8 cellular contexts compared by ENCODE assay signal in the genomic region with DNA sequence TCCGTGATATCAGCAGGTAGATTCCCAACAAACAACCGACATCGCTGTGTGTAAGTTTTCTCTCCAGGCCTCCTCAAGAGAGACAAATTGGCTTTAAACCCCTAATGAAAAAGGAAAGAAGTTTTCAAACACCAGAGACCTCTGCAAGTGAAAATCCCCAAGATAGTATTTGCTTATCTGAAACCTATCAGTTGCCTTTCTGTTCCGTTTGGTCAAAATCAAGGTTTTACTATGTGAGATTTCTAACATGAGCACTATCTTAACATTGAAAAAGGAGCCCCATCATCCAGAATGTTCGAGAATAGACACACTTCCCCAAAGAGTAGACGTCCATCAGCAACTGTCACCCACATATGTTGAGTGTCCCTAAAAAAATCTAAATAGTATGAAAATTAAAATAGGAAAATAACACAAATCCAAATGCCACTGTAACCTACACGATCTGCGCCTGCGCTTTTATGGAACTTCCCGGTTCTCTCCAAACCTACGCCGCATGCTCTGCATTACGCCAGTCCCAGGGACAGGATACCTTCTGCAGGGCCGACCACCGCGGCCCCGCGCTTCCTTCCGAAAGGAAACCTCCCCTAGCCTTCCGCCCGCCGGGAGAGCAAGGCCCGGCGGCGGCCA. TPM values are rescaled to one million over a fixed set of nuclear protein-coding genes. Genes with fewer than 3 reads are reported as not detected.
DNase-seq lines count a peak whose midpoint lies in the region; ATAC-seq, FAIRE-seq and TF ChIP-seq lines count a peak whose summit lies in the region.

No MANE protein-coding gene starts in this region.

- no peak for DNase-seq in stimulated activated naive CD8-positive, alpha-beta T cell treated with anti-CD3 and anti-CD28 coated beads, Interleukin-15, Interleukin-2, amounts not matched to agents 100 U/mL and 50 U/mL, for 24 hours
- DNase-seq in bronchial epithelial cell (ENCODE audit: low read depth) (no peak), mucosa of descending colon (no peak), NCI-H774 (lab: John Stamatoyannopoulos, UW) (no peak), HK-2 (ENCODE audit: unreplicated experiment) (no peak), SHP77 (lab: John Stamatoyannopoulos, UW) (no peak)
- DNase-seq in stimulated activated CD4-positive, alpha-beta T cell treated with anti-CD3 and anti-CD28 coated beads, Interleukin-12 subunit alpha, Interleukin-12 subunit beta, amount 100 ng/mL, for 4 hours: no peak

- H3K4me3 ChIP-seq in bronchial epithelial cell (ENCODE audit: low read depth, low read length) (peak overlapping the region; percentile 87), mucosa of descending colon (peak overlapping the region; percentile 100)

- H3K4me3 Mint-ChIP-seq in stimulated activated naive CD8-positive, alpha-beta T cell treated with anti-CD3 and anti-CD28 coated beads, Interleukin-15, Interleukin-2, amounts not matched to agents 100 ng/mL and 50 ng/mL, for 24 hours: peak overlapping the region; percentile 92

- H3K27me3 Mint-ChIP-seq in stimulated activated naive CD8-positive, alpha-beta T cell treated with anti-CD3 and anti-CD28 coated beads, Interleukin-15, Interleukin-2, amounts not matched to agents 100 ng/mL and 50 ng/mL, for 24 hours: no peaks in the 10 kb centered on the region

- H3K9me3 ChIP-seq in mucosa of descending colon: no peaks in the 10 kb centered on the region

- peak overlapping the region; percentile 96 for H3K27ac Mint-ChIP-seq in stimulated activated naive CD8-positive, alpha-beta T cell treated with anti-CD3 and anti-CD28 coated beads, Interleukin-15, Interleukin-2, amounts not matched to agents 100 ng/mL and 50 ng/mL, for 24 hours

- ATAC-seq in stimulated activated naive CD8-positive, alpha-beta T cell treated with anti-CD3 and anti-CD28 coated beads, Interleukin-15, Interleukin-2, amounts not matched to agents 100 U/mL and 50 U/mL, for 24 hours: no peak
- no peak for ATAC-seq in mucosa of descending colon

- TF ChIP-seq CTCF in bronchial epithelial cell (IDR thresholded peaks at IDR 0.05; ENCODE audit: insufficient read depth, low read length, severe bottlenecking): no peak
- no peak for TF ChIP-seq CTCF in mucosa of descending colon (IDR thresholded peaks at IDR 0.05)

- intact Hi-C loops in mucosa of descending colon (cut with DNase I, micrococcal nuclease): no loop called here

- H3K4me1 ChIP-seq in mucosa of descending colon (ENCODE audit: low read depth): peaks cover 15% of the 10 kb centered on the region

- FAIRE-seq in bronchial epithelial cell (lab: Jason Lieb, UNC): no peak

- H3K9me3 Mint-ChIP-seq in stimulated activated naive CD8-positive, alpha-beta T cell treated with anti-CD3 and anti-CD28 coated beads, Interleukin-15, Interleukin-2, amounts not matched to agents 100 ng/mL and 50 ng/mL, for 24 hours: no peaks in the 10 kb centered on the region

- peaks cover 57% of the 10 kb centered on the region for H3K4me1 Mint-ChIP-seq in stimulated activated naive CD8-positive, alpha-beta T cell treated with anti-CD3 and anti-CD28 coated beads, Interleukin-15, Interleukin-2, amounts not matched to agents 100 ng/mL and 50 ng/mL, for 24 hours (ENCODE audit: low read depth)

- peaks cover 54% of the 10 kb centered on the region for H3K36me3 Mint-ChIP-seq in stimulated activated naive CD8-positive, alpha-beta T cell treated with anti-CD3 and anti-CD28 coated beads, Interleukin-15, Interleukin-2, amounts not matched to agents 100 ng/mL and 50 ng/mL, for 24 hours (ENCODE audit: low read depth)

- H3K36me3 ChIP-seq in bronchial epithelial cell (ENCODE audit: control insufficient read depth, insufficient read depth, low read length) (peaks cover 29% of the 10 kb centered on the region), mucosa of descending colon (ENCODE audit: low read depth) (no peaks in the 10 kb centered on the region)

- H3K27me3 ChIP-seq in bronchial epithelial cell (ENCODE audit: control insufficient read depth, insufficient read depth, low read length): no peaks in the 10 kb centered on the region

RNA-seq across cellular contexts. Expression of a gene that starts 1.4 kb away (rescaled TPM):
- total RNA-seq in bronchial epithelial cell: 147 and 275 TPM in 2 replicates
- 100 to 1,000 TPM; 164 to 196 (median 174) TPM for total RNA-seq in mucosa of descending colon
